Comparison of ENCODE assay signal across 23 cellular contexts in the genomic region with DNA sequence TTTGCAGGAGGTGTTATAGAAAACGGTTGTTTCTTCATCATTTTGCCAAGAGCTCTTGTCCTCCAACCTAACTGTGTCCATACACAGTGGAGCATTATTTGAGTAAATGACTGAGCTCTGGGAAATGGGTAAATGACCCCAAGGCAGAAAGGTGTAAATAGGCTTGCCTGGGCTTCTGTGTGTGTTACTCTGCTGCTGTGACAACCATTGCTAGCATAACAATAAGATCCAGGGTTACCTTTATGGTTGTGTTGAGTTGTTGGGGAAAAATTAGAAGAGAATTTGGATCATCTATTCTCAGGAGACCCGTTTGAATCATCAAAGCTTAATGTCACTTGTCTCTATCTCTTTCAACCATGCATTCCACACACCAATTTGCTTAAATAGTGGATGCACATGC.
DNase-seq lines count a peak whose midpoint lies in the region; ATAC-seq, FAIRE-seq and TF ChIP-seq lines count a peak whose summit lies in the region.
"Had no signal": no experiment of that assay in that cellular context is flagged by ENCODE, and none has a peak within 500 bp of the region (broad histone marks: within the 10 kb centered on the region; RNA-seq: fewer than 3 reads in every experiment).

No MANE protein-coding gene starts in this region.

- H2BK20ac ChIP-seq in H1 (ENCODE audit: low read length) = no peak overlapping the region

- no peak overlapping the region for H4K5ac ChIP-seq in H1 (ENCODE audit: insufficient read length, low read depth, low read length)

- no peak overlapping the region for H3K18ac ChIP-seq in H1 (ENCODE audit: extremely low read depth, low read length)

- peaks cover 17% of the 10 kb centered on the region; the same call in 2 of the 3 replicates for H3K4me1 Mint-ChIP-seq in GM23338
- H3K4me1 Mint-ChIP-seq: B cell; CD4-positive, CD25-positive, alpha-beta regulatory T cell had no signal

- TF ChIP-seq EP300 in H1 (IDR thresholded peaks at IDR 0.05; ENCODE audit: borderline replicate concordance in 1 of 2, low read depth in 2 of 2, low read length in 2 of 2) = 0 out of 3 replicates have a peak, but pooled peaks of 1 of the 2 experiments have one; percentile 57
- no peak for TF ChIP-seq EP300 in esophagus muscularis mucosa (IDR thresholded peaks at IDR 0.05)

- H3K9me3 Mint-ChIP-seq in GM23338 = peaks cover 6% of the 10 kb centered on the region; the same call in 2 of the 3 replicates
- H3K9me3 Mint-ChIP-seq: CD8-positive, alpha-beta T cell had no signal

- no peak overlapping the region for H3K4me2 ChIP-seq in GM23338
- no peak overlapping the region for H3K4me2 ChIP-seq in H1 (ENCODE audit: insufficient read depth in 1 of 2, low read depth in 2 of 2, low read length in 2 of 2)
- H3K4me2 ChIP-seq: BLaER1 had no signal

- TF ChIP-seq POLR2A in H1 (IDR thresholded peaks at IDR 0.05; ENCODE audit: control extremely low read depth in 1 of 2, low read depth in 2 of 2, low read length in 2 of 2) = no peak
- TF ChIP-seq POLR2A in esophagus muscularis mucosa (IDR thresholded peaks at IDR 0.05; ENCODE audit: low read depth) = no peak

- H3K23me2 ChIP-seq in H1 (ENCODE audit: low read depth, low read length) = no peaks in the 10 kb centered on the region

- DNase-seq in NCI-H748 (lab: John Stamatoyannopoulos, UW; ENCODE audit: unreplicated experiment) = peak; percentile 48
- DNase-seq in NCI-H748 treated with DMSO at 0.1 percent for 48 hours (lab: John Stamatoyannopoulos, UW) = no peak
- peak; percentile 11 for DNase-seq in GM23338 (ENCODE audit: low spot score)
- DNase-seq in NCI-H1930 (lab: John Stamatoyannopoulos, UW) = peak; percentile 60 to 77
- no peak for DNase-seq in H1 (ENCODE audit: low read depth in 1 of 2, low spot score in 2 of 2)
- DNase-seq in esophagus muscularis mucosa (ENCODE audit: extremely low spot score) = no peak
- DNase-seq in germinal center (ENCODE audit: low spot score) = no peak
- DNase-seq in SHP77 (lab: John Stamatoyannopoulos, UW) = no peak
- DNase-seq: 8988T; Caco-2; CD4-positive, CD25-positive, alpha-beta regulatory T cell; CD8-positive, alpha-beta T cell; DMS153; EL; GF-D8; GOT3; H7 had no signal

- H3K36me3 ChIP-seq in GM23338 (ENCODE audit: insufficient read depth) (no peaks in the 10 kb centered on the region), H1 (ENCODE audit: control insufficient read depth in 2 of 4, insufficient read depth in 4 of 4, low read length in 3 of 4) (no peaks in the 10 kb centered on the region), esophagus muscularis mucosa (no peaks in the 10 kb centered on the region)
- H3K36me3 ChIP-seq: BLaER1 had no signal

- no peak overlapping the region for H3K56ac ChIP-seq in H1 (replicated peaks; ENCODE audit: insufficient read length, low read depth, low read length)

- ATAC-seq in GM23338 = no peak; the same call in 2 of the 3 replicates
- ATAC-seq: CD8-positive, alpha-beta T cell; HCT116 had no signal

- H3K36me3 Mint-ChIP-seq in GM23338 (ENCODE audit: low read depth) = no peaks in the 10 kb centered on the region
- H3K36me3 Mint-ChIP-seq: CD4-positive, CD25-positive, alpha-beta regulatory T cell; CD8-positive, alpha-beta T cell had no signal

- H2BK12ac ChIP-seq in H1 (ENCODE audit: low read depth, low read length) = peak overlapping the region; percentile 27; the same call in 1 of the 2 replicates

- H3K23ac ChIP-seq in H1 (ENCODE audit: insufficient read length) = no peak overlapping the region

- H3F3A ChIP-seq in GM23338 (replicated peaks; ENCODE audit: low read depth) = no peaks in the 10 kb centered on the region

- TF ChIP-seq CTCF in GM23338 (conservative IDR thresholded peaks at IDR 0.05; ENCODE audit: low read depth in 2 of 2) = no peak
- no peak for TF ChIP-seq CTCF in H1 (IDR thresholded peaks at IDR 0.05; ENCODE audit: control extremely low read depth in 1 of 3, insufficient read depth in 1 of 3, low read depth in 1 of 3, low read length in 3 of 3)
- no peak for TF ChIP-seq CTCF in esophagus muscularis mucosa (IDR thresholded peaks at IDR 0.05)

- no peak for FAIRE-seq in H1 (lab: Jason Lieb, UNC)
- FAIRE-seq: GM12891, GM18507 had no signal

- H3K79me2 ChIP-seq in GM23338 (replicated peaks; ENCODE audit: insufficient read depth) = no peaks in the 10 kb centered on the region
- no peaks in the 10 kb centered on the region for H3K79me2 ChIP-seq in H1 (ENCODE audit: control insufficient read depth in 1 of 2, insufficient read depth in 2 of 2, low read length in 2 of 2)

- no peak overlapping the region for H3K4me3 ChIP-seq in GM23338
- no peak overlapping the region for H3K4me3 ChIP-seq in H1 (ENCODE audit: extremely low read depth in 1 of 4, insufficient read depth in 2 of 4, low read depth in 3 of 4, low read length in 4 of 4)
- no peak overlapping the region for H3K4me3 ChIP-seq in esophagus muscularis mucosa
- H3K4me3 ChIP-seq: BLaER1 had no signal

- POLR2A ChIA-PET in H1 (lab: Charles Lee; ENCODE audit: partially characterized antibody) = no interaction called here

- no peak overlapping the region for H2AFZ ChIP-seq in GM23338
- no peak overlapping the region for H2AFZ ChIP-seq in H1 (ENCODE audit: low read length)

- no peaks in the 10 kb centered on the region for H3K79me1 ChIP-seq in H1 (ENCODE audit: low read depth, low read length)

- no peak overlapping the region for H2BK5ac ChIP-seq in H1 (ENCODE audit: low read depth, low read length)

- CTCF ChIA-PET in H1 (lab: Charles Lee; ENCODE audit: partially characterized antibody) = no interaction called here

- H3K4me1 ChIP-seq in GM23338 (ENCODE audit: insufficient read depth) = 0 out of 2 replicates have a peak, but pooled peaks cover 5% of the 10 kb centered on the region
- peaks cover 0 to 3% (median under 1%) of the 10 kb centered on the region in 4 experiments; a peak in 1 of 7 replicates for H3K4me1 ChIP-seq in H1 (replicated peaks in 1 of 4; ENCODE audit: control insufficient read depth in 3 of 4, insufficient read depth in 4 of 4, low read length in 3 of 4)
- no peaks in the 10 kb centered on the region for H3K4me1 ChIP-seq in esophagus muscularis mucosa
- H3K4me1 ChIP-seq: BLaER1, Caco-2 had no signal

- no peak overlapping the region for H3K14ac ChIP-seq in H1 (ENCODE audit: insufficient read length)

- H2AK5ac ChIP-seq in H1 (ENCODE audit: low read depth, low read length) = no peak overlapping the region

- WGBS in H1 (ENCODE audit: extremely low coverage in 1 of 2, insufficient coverage in 1 of 2, insufficient read length in 1 of 2, insufficient replicate concordance in 2 of 2, low coverage in 1 of 2, low lambda C conversion rate in 2 of 2, missing lambda C conversion rate in 1 of 2), 2 experiments = 91% methylated on average over 2 of the region's 2 CpGs; no CpG with 5 or more reads in 1 of the 2 experiments
- 62% methylated on average over 2 of the region's 2 CpGs for WGBS in esophagus muscularis mucosa

- H3K9me2 ChIP-seq in GM23338 (ENCODE audit: insufficient read depth) = peaks cover 13% of the 10 kb centered on the region; the same call in 1 of the 2 replicates

- H4K91ac ChIP-seq in H1 (replicated peaks; ENCODE audit: insufficient read length, low read length) = no peak overlapping the region

- H3K9me3 ChIP-seq in H1 (ENCODE audit: insufficient read depth in 2 of 2, low read depth in 1 of 2, low read length in 1 of 2) = peaks cover 0 to 3% of the 10 kb centered on the region in 2 experiments; a peak in 1 of 4 replicates
- no peaks in the 10 kb centered on the region for H3K9me3 ChIP-seq in esophagus muscularis mucosa
- H3K9me3 ChIP-seq: BLaER1, Caco-2 had no signal

- intact Hi-C loops in esophagus muscularis mucosa (cut with DNase I) = no loop called here

- no peak overlapping the region for H3K4ac ChIP-seq in H1 (replicated peaks; ENCODE audit: insufficient read length, low read depth, low read length)

- no peak overlapping the region for H2BK15ac ChIP-seq in H1 (ENCODE audit: low read length)

- TF ChIP-seq RAD21 in H1 (IDR thresholded peaks at IDR 0.05 in 1 of 2, conservative IDR thresholded peaks at IDR 0.05 in 1 of 2; ENCODE audit: low read depth in 2 of 2, low read length in 2 of 2) = no peak

- H2BK120ac ChIP-seq in H1 (replicated peaks; ENCODE audit: low read depth, low read length) = no peak overlapping the region

- H3K27ac ChIP-seq in GM23338 (ENCODE audit: low read depth) (no peak overlapping the region), H1 (ENCODE audit: low read depth, low read length) (no peak overlapping the region), esophagus muscularis mucosa (replicated peaks in 1 of 4) (no peak overlapping the region)
- H3K27ac ChIP-seq: BLaER1, C4-2B had no signal

- H3K9ac ChIP-seq in H1 (replicated peaks in 1 of 4; ENCODE audit: extremely low read depth in 1 of 4, low read depth in 3 of 4, low read length in 3 of 4) = no peak overlapping the region
- H3K9ac ChIP-seq: BLaER1 had no signal

- H4K20me1 ChIP-seq in GM23338 (replicated peaks; ENCODE audit: insufficient read depth) = no peaks in the 10 kb centered on the region
- no peaks in the 10 kb centered on the region for H4K20me1 ChIP-seq in H1 (replicated peaks in 1 of 2; ENCODE audit: control insufficient read depth in 1 of 2, insufficient read depth in 2 of 2, low read length in 2 of 2)
- H4K20me1 ChIP-seq: BLaER1 had no signal

- no peak overlapping the region for H3K27ac Mint-ChIP-seq in GM23338
- H3K27ac Mint-ChIP-seq: B cell; CD4-positive, CD25-positive, alpha-beta regulatory T cell; CD8-positive, alpha-beta T cell had no signal

- no peaks in the 10 kb centered on the region for H3K27me3 ChIP-seq in GM23338 (ENCODE audit: insufficient read depth)
- H3K27me3 ChIP-seq in H1 (replicated peaks in 1 of 4; ENCODE audit: control insufficient read depth in 3 of 4, extremely low read depth in 1 of 4, insufficient read depth in 3 of 4, low read length in 3 of 4) = no peaks in the 10 kb centered on the region
- H3K27me3 ChIP-seq in esophagus muscularis mucosa = no peaks in the 10 kb centered on the region
- H3K27me3 ChIP-seq: BLaER1 had no signal

- no peak overlapping the region for H3K4me3 Mint-ChIP-seq in GM23338
- H3K4me3 Mint-ChIP-seq: B cell; CD4-positive, CD25-positive, alpha-beta regulatory T cell; CD8-positive, alpha-beta T cell had no signal

- peaks cover 1% of the 10 kb centered on the region for H3K27me3 Mint-ChIP-seq in GM23338 (ENCODE audit: insufficient read depth, low read depth, poor library complexity)
- H3K27me3 Mint-ChIP-seq: B cell; CD4-positive, CD25-positive, alpha-beta regulatory T cell had no signal

- no peak overlapping the region for H4K8ac ChIP-seq in H1 (ENCODE audit: extremely low read depth, insufficient read depth, low read length)

TF ChIP-seq in GM23338, 12 proteins besides CTCF, POLR2A, EP300 and RAD21 (continues in another document):
- TF ChIP-seq CREB1 (CRISPR knock-in tag; IDR thresholded peaks at IDR 0.05; ENCODE audit: low read depth) = no peak
- no peak for TF ChIP-seq EZH2 (IDR thresholded peaks at IDR 0.05; ENCODE audit: low read depth, unreplicated experiment)

TF ChIP-seq in H1, 55 proteins besides CTCF, POLR2A, EP300 and RAD21 (continues in another document):
- TF ChIP-seq KDM4A (IDR thresholded peaks at IDR 0.05; ENCODE audit: low read depth, low read length, severe bottlenecking) (no peak), KDM5A (IDR thresholded peaks at IDR 0.05; ENCODE audit: low read length) (no peak), CEBPB (IDR thresholded peaks at IDR 0.05; ENCODE audit: low read depth, low read length) (no peak), HDAC2 (IDR thresholded peaks at IDR 0.05; ENCODE audit: borderline replicate concordance in 1 of 2, low read depth in 2 of 2, low read length in 2 of 2) (no peak), BRCA1 (IDR thresholded peaks at IDR 0.05; ENCODE audit: low read depth, low read length) (no peak)

Comparison
In these comparisons a context has a peak if more than half of its experiments do, and no peak if none do; other contexts are left out.
1. DNase-seq: peak in NCI-H748 (single experiment), GM23338 (single experiment) and NCI-H1930 (2 of 2); none in NCI-H748 treated with DMSO at 0.1 percent for 48 hours (single experiment), H1 (0 of 2), esophagus muscularis mucosa (single experiment), germinal center (single experiment) and SHP77 (0 of 2).